In the genomic region with DNA sequence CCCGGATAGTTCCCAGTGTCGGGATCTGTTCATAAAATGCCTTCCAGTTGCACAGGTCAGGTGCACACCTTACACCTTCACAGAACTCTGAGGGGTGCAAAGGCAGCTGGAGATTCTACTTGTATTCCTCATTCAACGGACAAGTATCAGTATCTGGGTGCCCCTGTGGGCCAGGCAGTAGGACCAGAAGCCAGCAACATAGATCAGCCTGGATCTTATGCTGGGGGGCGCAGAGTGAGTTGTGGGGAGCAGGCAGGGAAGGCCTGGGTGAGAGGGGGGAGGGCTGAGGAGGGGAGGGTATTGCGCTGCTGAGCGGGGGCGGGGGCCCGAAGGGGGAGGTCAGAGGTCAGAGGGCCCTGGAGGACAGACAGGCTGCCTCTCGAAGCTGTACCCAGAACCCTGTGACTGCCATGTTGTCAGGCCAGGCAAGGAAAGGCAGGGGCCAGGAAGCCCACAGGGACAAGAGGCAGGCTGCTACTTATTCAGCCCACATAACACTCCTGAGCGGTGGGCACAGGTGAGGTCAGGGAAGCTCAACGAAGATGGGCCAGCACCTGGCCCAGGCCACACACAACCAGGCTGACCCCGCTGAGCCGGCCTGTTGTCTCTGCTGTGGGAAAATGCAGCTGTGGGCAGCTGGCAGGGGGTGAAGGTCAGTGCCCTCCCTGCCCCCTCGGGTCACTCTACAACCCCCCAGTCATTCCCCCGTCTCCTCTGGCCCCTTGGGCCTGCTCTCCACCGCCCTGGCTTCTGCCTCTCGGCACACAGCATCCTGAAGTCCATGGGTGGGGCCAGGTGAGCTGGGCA, we compare ENCODE assay signal across 8 cellular contexts. TPM values are rescaled to one million over a fixed set of nuclear protein-coding genes. Genes with fewer than 3 reads are reported as not detected.
DNase-seq lines count a peak whose midpoint lies in the region; ATAC-seq and TF ChIP-seq lines count a peak whose summit lies in the region.

No MANE protein-coding gene starts in this region.

- no peak overlapping the region for H3K9ac ChIP-seq in iPS-15b (ENCODE audit: low read depth, low read length)

- 67% methylated on average over 12 of the region's 17 CpGs for WGBS in suprapubic skin
- WGBS in prostate gland, result 82% methylated on average over 17 of the region's 17 CpGs

- peaks cover 18% of the 10 kb centered on the region for H3K36me3 Mint-ChIP-seq in activated naive CD4-positive, alpha-beta T cell treated with anti-CD3 and anti-CD28 coated beads, Interleukin-2, amount 10 ng/mL, durations not matched to agents 7 days and 5 days
- no peaks in the 10 kb centered on the region for H3K36me3 Mint-ChIP-seq in T-helper 17 cell (ENCODE audit: low read depth)

- peaks cover 53% of the 10 kb centered on the region for H3K27me3 Mint-ChIP-seq in activated naive CD4-positive, alpha-beta T cell treated with anti-CD3 and anti-CD28 coated beads, Interleukin-2, amount 10 ng/mL, durations not matched to agents 7 days and 5 days
- no peaks in the 10 kb centered on the region for H3K27me3 Mint-ChIP-seq in T-helper 17 cell

- H3K27ac ChIP-seq in suprapubic skin (no peak overlapping the region), prostate gland (no peak overlapping the region)

- no peaks in the 10 kb centered on the region for H3K9me3 Mint-ChIP-seq in activated naive CD4-positive, alpha-beta T cell treated with anti-CD3 and anti-CD28 coated beads, Interleukin-2, amount 10 ng/mL, durations not matched to agents 7 days and 5 days

- intact Hi-C loops in prostate gland (cut with DNase I), result no loop called here

- peak overlapping the region; percentile 49 for H3K27ac Mint-ChIP-seq in activated naive CD4-positive, alpha-beta T cell treated with anti-CD3 and anti-CD28 coated beads, Interleukin-2, amount 10 ng/mL, durations not matched to agents 7 days and 5 days
- H3K27ac Mint-ChIP-seq in T-helper 17 cell, result peak overlapping the region; percentile 89

- TF ChIP-seq CTCF in suprapubic skin (IDR thresholded peaks at IDR 0.05) (no peak), prostate gland (IDR thresholded peaks at IDR 0.05) (no peak)

- DNase-seq in activated naive CD4-positive, alpha-beta T cell treated with anti-CD3 and anti-CD28 coated beads, Interleukin-2, amount 10 ng/mL, durations not matched to agents 7 days and 5 days, result no peak
- no peak for DNase-seq in activated naive CD4-positive, alpha-beta T cell treated with anti-CD3 and anti-CD28 coated beads, Interleukin-2, amount 50 U/mL, for 16 hours
- no peak for DNase-seq in T-helper 17 cell
- DNase-seq in suprapubic skin (ENCODE audit: low spot score in 2 of 2), result no peak
- DNase-seq in prostate gland (ENCODE audit: low spot score), result no peak
- no peak for DNase-seq in NCI-H1436 treated with DMSO at 0.1 percent for 48 hours (lab: John Stamatoyannopoulos, UW)
- no peak for DNase-seq in GM19240 (ENCODE audit: insufficient read length, low spot score)

- no peak for TF ChIP-seq EP300 in suprapubic skin (IDR thresholded peaks at IDR 0.05)

- H3K27me3 ChIP-seq in iPS-15b (ENCODE audit: control insufficient read depth, insufficient read depth, low read length) (peaks cover 40% of the 10 kb centered on the region), suprapubic skin (peaks cover 17% of the 10 kb centered on the region), prostate gland (replicated peaks; ENCODE audit: insufficient read depth) (no peaks in the 10 kb centered on the region)

- ATAC-seq in T-helper 17 cell, result no peak

- peaks cover 48% of the 10 kb centered on the region for H3K4me1 Mint-ChIP-seq in activated naive CD4-positive, alpha-beta T cell treated with anti-CD3 and anti-CD28 coated beads, Interleukin-2, amount 10 ng/mL, durations not matched to agents 7 days and 5 days
- H3K4me1 Mint-ChIP-seq in T-helper 17 cell, result peaks cover 36% of the 10 kb centered on the region

- no peak for TF ChIP-seq POLR2A in suprapubic skin (IDR thresholded peaks at IDR 0.05)
- TF ChIP-seq POLR2A in prostate gland (IDR thresholded peaks at IDR 0.05), result no peak

- H3K4me3 ChIP-seq in iPS-15b (ENCODE audit: low read depth, low read length), result peak overlapping the region; percentile 73
- peak overlapping the region; percentile 81 for H3K4me3 ChIP-seq in suprapubic skin
- H3K4me3 ChIP-seq in prostate gland, result no peak overlapping the region

- H3K36me3 ChIP-seq in iPS-15b (ENCODE audit: control insufficient read depth, insufficient read depth, low read length), result no peaks in the 10 kb centered on the region
- H3K36me3 ChIP-seq in suprapubic skin, result peaks cover 4% of the 10 kb centered on the region
- H3K36me3 ChIP-seq in prostate gland, result no peaks in the 10 kb centered on the region

- CTCF ChIA-PET in activated naive CD4-positive, alpha-beta T cell treated with anti-CD3 and anti-CD28 coated beads, Interleukin-2, amount 10 ng/mL, durations not matched to agents 7 days and 5 days (lab: Charles Lee), result interaction anchor here (1.7 to 5.7 kb wide), 2 partner anchors 38 to 42 kb away, joined by 5 to 75 read pairs; no protein-coding TSS in a partner anchor

- H3K9me3 ChIP-seq in T-helper 17 cell (ENCODE audit: control insufficient read depth, low read length, poor library complexity, severe bottlenecking), result no peaks in the 10 kb centered on the region
- H3K9me3 ChIP-seq in iPS-15b (ENCODE audit: control insufficient read depth, insufficient read depth, low read length), result no peaks in the 10 kb centered on the region
- H3K9me3 ChIP-seq in suprapubic skin, result no peaks in the 10 kb centered on the region
- no peaks in the 10 kb centered on the region for H3K9me3 ChIP-seq in prostate gland

- peak overlapping the region; percentile 71 for H3K4me3 Mint-ChIP-seq in activated naive CD4-positive, alpha-beta T cell treated with anti-CD3 and anti-CD28 coated beads, Interleukin-2, amount 10 ng/mL, durations not matched to agents 7 days and 5 days
- H3K4me3 Mint-ChIP-seq in T-helper 17 cell, result peak overlapping the region; percentile 83

- H3K4me1 ChIP-seq in iPS-15b (ENCODE audit: control insufficient read depth, insufficient read depth, low read length) (peaks cover 8% of the 10 kb centered on the region), suprapubic skin (peaks cover 56% of the 10 kb centered on the region), prostate gland (replicated peaks) (peaks cover 9% of the 10 kb centered on the region)

RNA-seq across cellular contexts. Expression of gene OPRL1, which starts 1.1 kb away (rescaled TPM):
- 1 to 10 TPM; 1.4 to 2.7 TPM for total RNA-seq in T-helper 17 cell
- under 1 TPM; 0.45 to 0.68 (median 0.52) TPM for total RNA-seq in suprapubic skin
- 1 to 10 TPM; 1.5 to 2.9 TPM for total RNA-seq in prostate gland

RNA-seq across cellular contexts. Expression of gene RGS19, which starts 1.7 kb away (rescaled TPM):
- total RNA-seq in T-helper 17 cell, result 10 to 100 TPM; 42.8 to 50.9 TPM
- 10 to 100 TPM; 14.8 to 18.4 (median 16.2) TPM for total RNA-seq in suprapubic skin
- total RNA-seq in prostate gland, result 10 to 100 TPM; 13.3 to 15.1 TPM

RNA-seq across cellular contexts. Expression of gene LKAAEAR1, which starts 3.2 kb away (rescaled TPM):
- not detected for total RNA-seq in T-helper 17 cell
- total RNA-seq in suprapubic skin, result not detected
- 10 to 100 TPM in 1 of 2 donors, not detected in 1; 10.2 TPM for total RNA-seq in prostate gland

RNA-seq across cellular contexts. Expression of gene TCEA2, which starts 18.0 kb away (rescaled TPM):
- 10 to 100 TPM; 20.0 to 21.0 TPM for total RNA-seq in T-helper 17 cell
- 10 to 100 TPM in 3 of 4 donors, 1 to 10 TPM in 1; 8.6 to 27.9 (median 13.2) TPM for total RNA-seq in suprapubic skin
- total RNA-seq in prostate gland, result 10 to 100 TPM; 45.0 to 69.5 TPM

RNA-seq across cellular contexts. Expression of gene NPBWR2, which starts 26.3 kb away (rescaled TPM):
- total RNA-seq in T-helper 17 cell (not detected), suprapubic skin (not detected), prostate gland (not detected)

Comparison
In these comparisons a context has a peak if more than half of its experiments do, and no peak if none do; other contexts are left out.
1. H3K4me3 ChIP-seq: peak in iPS-15b (single experiment) and suprapubic skin (single experiment); none in prostate gland (0 of 2).